In the genomic region with DNA sequence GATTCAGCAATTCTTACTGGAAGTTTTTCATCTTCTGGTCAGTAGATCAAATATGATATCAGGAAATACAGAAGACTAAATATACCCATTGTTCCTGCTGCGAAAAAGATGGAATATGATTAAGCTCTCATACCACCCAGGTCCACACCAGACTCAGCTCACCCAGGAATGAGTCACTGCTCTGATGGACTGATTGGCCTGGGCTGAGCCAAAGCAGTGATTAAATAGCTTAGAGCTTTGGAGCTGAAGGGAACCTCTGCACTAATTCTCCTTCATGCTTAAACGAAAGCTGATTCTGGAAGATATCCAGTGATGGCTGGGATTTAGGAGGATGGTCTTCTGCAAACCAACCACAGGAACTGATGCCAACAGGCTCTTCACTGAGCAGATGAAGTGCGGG, we compare ENCODE assay signal across 11 cellular contexts.
DNase-seq lines count a peak whose midpoint lies in the region; ATAC-seq, FAIRE-seq and TF ChIP-seq lines count a peak whose summit lies in the region.
"Had no signal": no experiment of that assay in that cellular context is flagged by ENCODE, and none has a peak within 500 bp of the region (broad histone marks: within the 10 kb centered on the region; RNA-seq: fewer than 3 reads in every experiment).

No MANE protein-coding gene starts in this region.

- TF ChIP-seq CTCF in D721Med (IDR thresholded peaks at IDR 0.05; ENCODE audit: insufficient read depth, missing control alignments) (no peak), bronchial epithelial cell (IDR thresholded peaks at IDR 0.05; ENCODE audit: insufficient read depth, low read length, severe bottlenecking) (no peak), Peyer's patch (IDR thresholded peaks at IDR 0.05) (no peak)

- H3K36me3 ChIP-seq in MG63 (no peaks in the 10 kb centered on the region), bronchial epithelial cell (ENCODE audit: control insufficient read depth, insufficient read depth, low read length) (no peaks in the 10 kb centered on the region), Peyer's patch (no peaks in the 10 kb centered on the region)

- FAIRE-seq in D721Med (lab: Jason Lieb, UNC) (peak; percentile 91), bronchial epithelial cell (lab: Jason Lieb, UNC) (no peak)

- no peak overlapping the region for H3K4me3 ChIP-seq in MG63
- H3K4me3 ChIP-seq in bronchial epithelial cell (ENCODE audit: low read depth, low read length): no peak overlapping the region
- no peak overlapping the region for H3K4me3 ChIP-seq in Peyer's patch

- H3K27me3 ChIP-seq in MG63 (no peaks in the 10 kb centered on the region), bronchial epithelial cell (ENCODE audit: control insufficient read depth, insufficient read depth, low read length) (no peaks in the 10 kb centered on the region), Peyer's patch (no peaks in the 10 kb centered on the region)

- no peak for TF ChIP-seq POLR2A in Peyer's patch (IDR thresholded peaks at IDR 0.05)

- H3K27ac ChIP-seq in Peyer's patch: no peak overlapping the region

- DNase-seq in D721Med (ENCODE audit: insufficient read length, low spot score) (no peak), MG63 (peak; percentile 69), bronchial epithelial cell (ENCODE audit: low read depth) (peak; percentile 71), non-pigmented ciliary epithelial cell (ENCODE audit: low read depth) (peak; percentile 83), Peyer's patch (no peak), mesenteric fat pad (ENCODE audit: low spot score) (no peak), GDM1 (lab: John Stamatoyannopoulos, UW) (no peak)
- DNase-seq: DND-41, natural killer cell, NCI-H1694 treated with DMSO at 0.1 percent for 48 hours had no signal

- H3K4me1 ChIP-seq in Peyer's patch: no peaks in the 10 kb centered on the region

- ATAC-seq in GM21423 (IDR thresholded peaks at IDR 0.05; ENCODE audit: unreplicated experiment): no peak
- ATAC-seq: natural killer cell had no signal

- peaks cover 15% of the 10 kb centered on the region for H3K9me3 ChIP-seq in MG63
- no peaks in the 10 kb centered on the region for H3K9me3 ChIP-seq in Peyer's patch

Comparison
In these comparisons a context has a peak if more than half of its experiments do, and no peak if none do; other contexts are left out.
1. DNase-seq: peak in MG63 (single experiment), bronchial epithelial cell (single experiment) and non-pigmented ciliary epithelial cell (single experiment); none in D721Med (single experiment), Peyer's patch (0 of 3), mesenteric fat pad (single experiment) and GDM1 (single experiment).